Comparison of ENCODE assay signal across 1 cellular context in the genomic region with DNA sequence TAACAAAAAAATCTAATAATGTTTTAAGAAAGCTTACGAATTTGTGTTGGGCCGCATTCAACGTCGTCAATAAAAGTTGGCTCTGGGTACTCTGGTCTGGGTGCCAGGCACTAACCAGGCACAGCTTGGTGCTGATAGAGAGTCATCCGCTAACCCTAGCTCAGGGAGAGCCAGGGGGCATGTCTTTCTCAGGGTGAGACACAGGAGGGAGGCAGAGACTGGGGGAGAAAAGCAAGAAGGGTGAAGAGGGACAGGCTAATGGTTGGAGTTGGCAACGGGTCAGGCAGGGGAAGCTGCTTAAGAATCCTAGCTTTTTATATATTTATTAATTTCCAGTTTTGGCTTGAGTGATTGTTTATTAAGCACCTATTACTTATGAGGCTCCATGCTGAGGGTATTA.
TF ChIP-seq lines count a peak whose summit lies in the region.

No MANE protein-coding gene starts in this region.

TF ChIP-seq in H1, 55 proteins besides CTCF, POLR2A, EP300 and RAD21:
- TF ChIP-seq SP4 (IDR thresholded peaks at IDR 0.05; ENCODE audit: low read length), result no peak
- no peak for TF ChIP-seq PHF8 (conservative IDR thresholded peaks at IDR 0.05; ENCODE audit: low read depth, low read length)
- TF ChIP-seq SIX5 (IDR thresholded peaks at IDR 0.05; ENCODE audit: low read depth, low read length), result no peak
- no peak for TF ChIP-seq TBP (IDR thresholded peaks at IDR 0.05; ENCODE audit: low read depth, low read length)
- TF ChIP-seq POLR2AphosphoS5 (IDR thresholded peaks at IDR 0.05; ENCODE audit: low read depth, low read length), result no peak
- TF ChIP-seq CBX8 (IDR thresholded peaks at IDR 0.05; ENCODE audit: borderline replicate concordance, low read depth, low read length), result no peak
- TF ChIP-seq SP1 (IDR thresholded peaks at IDR 0.05; ENCODE audit: low read depth, low read length), result no peak
- TF ChIP-seq KDM1A (IDR thresholded peaks at IDR 0.05; ENCODE audit: borderline replicate concordance, low read length), result no peak
- no peak for TF ChIP-seq FOSL1 (IDR thresholded peaks at IDR 0.05; ENCODE audit: insufficient read depth, low read depth, low read length)
- TF ChIP-seq SUZ12 (IDR thresholded peaks at IDR 0.05; ENCODE audit: low read length), result no peak
- TF ChIP-seq CTBP2 (IDR thresholded peaks at IDR 0.05; ENCODE audit: borderline replicate concordance, insufficient read depth, insufficient read length, low read length), result no peak
